Comparison of ENCODE assay signal across 1 cellular context in genomic region chr19:18698321-18699167, GRCh38.
TF ChIP-seq lines count a peak whose summit lies in the region.

No MANE protein-coding gene starts in this region.

TF ChIP-seq in Ishikawa, 13 proteins besides CTCF, POLR2A, EP300 and RAD21 (continued from another document):
- TF ChIP-seq REST (IDR thresholded peaks at IDR 0.05; ENCODE audit: low read depth) (no peak), USF1 (IDR thresholded peaks at IDR 0.05) (peak; percentile 77; the same call in 1 of the 2 replicates), TEAD4 (IDR thresholded peaks at IDR 0.05) (peak; percentile 96), ZBTB7A (IDR thresholded peaks at IDR 0.05; ENCODE audit: low read depth) (no peak), TCF12 (IDR thresholded peaks at IDR 0.05; ENCODE audit: low read depth) (peak; percentile 99), MAX (IDR thresholded peaks at IDR 0.05) (peak; percentile 93), YY1 (IDR thresholded peaks at IDR 0.05; ENCODE audit: low read depth) (peak; percentile 38)
